ENCODE assay signal across 1 cellular context in the genomic region with DNA sequence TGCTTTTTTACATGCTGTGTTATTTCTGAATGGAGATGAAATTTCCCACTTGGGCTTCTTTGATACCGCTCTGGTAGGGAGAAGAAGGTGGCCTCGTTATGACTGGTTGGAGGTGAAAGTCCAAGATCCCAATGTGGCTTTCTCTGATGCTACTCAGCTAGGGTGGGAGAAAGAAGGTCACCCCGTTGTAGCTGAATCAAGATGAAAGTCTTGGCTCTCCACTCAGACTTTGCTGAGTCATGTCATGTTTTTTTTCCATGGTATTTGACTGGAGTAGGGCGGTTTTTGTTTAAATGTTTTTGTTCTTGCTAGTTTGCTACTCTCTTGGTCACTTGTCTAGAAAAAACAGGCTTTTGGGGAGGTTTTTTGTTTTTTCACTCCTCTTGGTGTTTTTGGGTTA.
TF ChIP-seq lines count a peak whose summit lies in the region.

No MANE protein-coding gene starts in this region.

TF ChIP-seq in H1, 55 proteins besides CTCF, POLR2A, EP300 and RAD21:
- TF ChIP-seq BACH1 (IDR thresholded peaks at IDR 0.05; ENCODE audit: low read length): 0 out of 2 replicates have a peak, but pooled peaks have one; percentile 22
- no peak for TF ChIP-seq CTBP2 (IDR thresholded peaks at IDR 0.05; ENCODE audit: borderline replicate concordance, insufficient read depth, insufficient read length, low read length)
TF ChIP-seq in H1: peak in this region for 1.
